In genomic region chr10:99854860-99855259, GRCh38 we compare ENCODE assay signal across 9 cellular contexts.
A peak's percentile ranks its signal among the peaks of the same experiment; 100 is the strongest.
DNase-seq lines count a peak whose midpoint lies in the region; ATAC-seq, FAIRE-seq and TF ChIP-seq lines count a peak whose summit lies in the region.
"Had no signal": no experiment of that assay in that cellular context is flagged by ENCODE, and none has a peak within 500 bp of the region (broad histone marks: within the 10 kb centered on the region; RNA-seq: fewer than 3 reads in every experiment).

No MANE protein-coding gene starts in this region.

- H3K27ac ChIP-seq in HepG2 (ENCODE audit: extremely low read length, insufficient read depth, low read length) (no peak overlapping the region), breast epithelium (no peak overlapping the region)

- WGBS in HepG2 (ENCODE audit: low lambda C conversion rate), result 55% methylated on average over 6 of the region's 6 CpGs

- H3K9me3 ChIP-seq in HepG2 (ENCODE audit: low read length) (no peaks in the 10 kb centered on the region), breast epithelium (no peaks in the 10 kb centered on the region)

- POLR2A ChIA-PET in HepG2 (lab: Yijun Ruan, JAX), result no interaction called here

- no peak overlapping the region for H3K9ac ChIP-seq in HepG2 (ENCODE audit: insufficient read depth, low read depth, low read length)

- TF ChIP-seq POLR2A in HepG2 (IDR thresholded peaks at IDR 0.05; ENCODE audit: insufficient read depth in 1 of 2, low read depth in 2 of 2, low read length in 2 of 2) (peak in 1 of 2 experiments; percentile 30; a peak in 1 of 4 replicates), breast epithelium (IDR thresholded peaks at IDR 0.05) (no peak)

- peak; percentile 55 for FAIRE-seq in HepG2 (lab: Jason Lieb, UNC)

- peak; percentile 10 for ATAC-seq in HepG2
- ATAC-seq in GM18519 (IDR thresholded peaks at IDR 0.05; ENCODE audit: low FRiP score, unreplicated experiment), result no peak

- intact Hi-C loops in HepG2 (cut with micrococcal nuclease; ENCODE audit: unreplicated experiment) (loop anchor here (5.0 kb wide), 3 partner anchors 72 to 247 kb away; no protein-coding TSS in a partner anchor), breast epithelium (cut with DNase I; ENCODE audit: low total_unique reads) (no loop called here)

- no peak overlapping the region for H2AFZ ChIP-seq in HepG2 (ENCODE audit: low read length)

- H3K4me1 ChIP-seq in HepG2 (ENCODE audit: insufficient read depth, low read length) (peaks cover 28% of the 10 kb centered on the region), breast epithelium (no peaks in the 10 kb centered on the region)

- H3K4me2 ChIP-seq in HepG2 (ENCODE audit: low read depth, low read length), result no peak overlapping the region

- peak; percentile 76 for TF ChIP-seq CTCF in AG09309 (IDR thresholded peaks at IDR 0.05; ENCODE audit: control insufficient read depth, insufficient read depth, low read depth, low read length, missing control alignments)
- peak; percentile 53 for TF ChIP-seq CTCF in LNCAP (IDR thresholded peaks at IDR 0.05)
- peak; percentile 64 for TF ChIP-seq CTCF in astrocyte of the spinal cord (IDR thresholded peaks at IDR 0.05; ENCODE audit: low read depth, low read length)
- peak; percentile 59 for TF ChIP-seq CTCF in HepG2 (CRISPR knock-in tag; IDR thresholded peaks at IDR 0.05)
- TF ChIP-seq CTCF in breast epithelium (IDR thresholded peaks at IDR 0.05), result peak in 1 of 3 donors; percentile 29

- no peak overlapping the region for H3K4me3 ChIP-seq in AG09309 (ENCODE audit: control insufficient read depth, low read depth, low read length)
- no peak overlapping the region for H3K4me3 ChIP-seq in astrocyte of the spinal cord (ENCODE audit: low read depth, low read length)
- H3K4me3 ChIP-seq in HepG2 (replicated peaks in 1 of 3; ENCODE audit: insufficient read depth in 1 of 3, low read depth in 2 of 3, low read length in 3 of 3), result no peak overlapping the region
- no peak overlapping the region for H3K4me3 ChIP-seq in breast epithelium

- no peaks in the 10 kb centered on the region for H3K27me3 ChIP-seq in HepG2 (ENCODE audit: control insufficient read depth in 1 of 2, insufficient read depth in 2 of 2, low read length in 2 of 2)
- no peaks in the 10 kb centered on the region for H3K27me3 ChIP-seq in breast epithelium

- TF ChIP-seq RAD21 in HepG2 (CRISPR knock-in tag; IDR thresholded peaks at IDR 0.05), result 0 out of 2 replicates have a peak, but pooled peaks have one; percentile 21

- in situ Hi-C loops in astrocyte of the spinal cord (cut with HindIII; ENCODE audit: low sequenced_read_pairs), result no loop called here
- in situ Hi-C loops in HepG2 (cut with HindIII; ENCODE audit: extremely low pct_ligation_motif_present, low pct_unique_long_range_greater_than_20kb), result loop anchor here (10.0 kb wide), 1 partner anchor 250 kb away; no protein-coding TSS in a partner anchor

- TF ChIP-seq EP300 in HepG2 (IDR thresholded peaks at IDR 0.05; ENCODE audit: low read depth in 2 of 2, low read length in 2 of 2) (no peak), HepG2 (CRISPR knock-in tag; IDR thresholded peaks at IDR 0.05; ENCODE audit: borderline replicate concordance) (no peak)

- TSS peak; percentile 3 for BruUV-seq in HepG2 (replicated peaks; lab: Mats Ljungman, UMichigan)

- CTCF ChIA-PET in HepG2 (lab: Yijun Ruan, JAX; ENCODE audit: low intra/inter-chr PET ratio, low total read pairs), result no interaction called here

- no peaks in the 10 kb centered on the region; the same call in 1 of the 2 replicates for H4K20me1 ChIP-seq in HepG2 (ENCODE audit: insufficient read depth, low read length)

- H3K36me3 ChIP-seq in HepG2 (replicated peaks in 1 of 2; ENCODE audit: control insufficient read depth in 1 of 2, insufficient read depth in 2 of 2, low read length in 2 of 2), result peaks cover 11 to 30% of the 10 kb centered on the region in 2 experiments
- no peaks in the 10 kb centered on the region for H3K36me3 ChIP-seq in breast epithelium

- DNase-seq in AG09309 (ENCODE audit: low read depth) (peak; percentile 67), astrocyte of the spinal cord (ENCODE audit: low read depth, low spot score) (peak; percentile 85), HepG2 (ENCODE audit: low spot score) (peak; percentile 41), UCSD-AML1 (lab: John Stamatoyannopoulos, UW; ENCODE audit: unreplicated experiment) (no peak), breast epithelium (ENCODE audit: low spot score in 2 of 2) (no peak)
- no peak for DNase-seq in stimulated activated CD4-positive, alpha-beta T cell treated with anti-CD3 and anti-CD28 coated beads, Interleukin-12 subunit alpha, Interleukin-12 subunit beta, amount 100 ng/mL, for 4 hours
- DNase-seq: NCI-H2107 had no signal

- no peaks in the 10 kb centered on the region for H3K79me2 ChIP-seq in HepG2 (ENCODE audit: insufficient read depth, low read length)

TF ChIP-seq in HepG2, 621 proteins besides CTCF, POLR2A, EP300 and RAD21:
- TF ChIP-seq RBM22 (optimal IDR thresholded peaks at IDR 0.05; ENCODE audit: low read length), result peak; percentile 98
- TF ChIP-seq POLR2G (IDR thresholded peaks at IDR 0.05; ENCODE audit: low read depth, low read length), result peak; percentile 69; the same call in 1 of the 2 replicates
- TF ChIP-seq STAG1 (CRISPR knock-in tag; IDR thresholded peaks at IDR 0.05), result peak; percentile 68
- TF ChIP-seq ZNF556 (CRISPR knock-in tag; IDR thresholded peaks at IDR 0.05; ENCODE audit: borderline replicate concordance), result no peak
- peak; percentile 36 for TF ChIP-seq AGO2 (optimal IDR thresholded peaks at IDR 0.05; ENCODE audit: low read depth, low read length)
- TF ChIP-seq, protein P1, sequence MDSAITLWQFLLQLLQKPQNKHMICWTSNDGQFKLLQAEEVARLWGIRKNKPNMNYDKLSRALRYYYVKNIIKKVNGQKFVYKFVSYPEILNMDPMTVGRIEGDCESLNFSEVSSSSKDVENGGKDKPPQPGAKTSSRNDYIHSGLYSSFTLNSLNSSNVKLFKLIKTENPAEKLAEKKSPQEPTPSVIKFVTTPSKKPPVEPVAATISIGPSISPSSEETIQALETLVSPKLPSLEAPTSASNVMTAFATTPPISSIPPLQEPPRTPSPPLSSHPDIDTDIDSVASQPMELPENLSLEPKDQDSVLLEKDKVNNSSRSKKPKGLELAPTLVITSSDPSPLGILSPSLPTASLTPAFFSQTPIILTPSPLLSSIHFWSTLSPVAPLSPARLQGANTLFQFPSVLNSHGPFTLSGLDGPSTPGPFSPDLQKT (CRISPR knock-in tag; IDR thresholded peaks at IDR 0.05; ENCODE audit: borderline replicate concordance), result no peak
- no peak for TF ChIP-seq BORCS8-MEF2B (CRISPR knock-in tag; IDR thresholded peaks at IDR 0.05)
- peak; percentile 64; the same call in 1 of the 2 replicates for TF ChIP-seq POLR2AphosphoS2 (IDR thresholded peaks at IDR 0.05; ENCODE audit: low read depth, low read length)
- 0 out of 2 replicates have a peak, but pooled peaks have one; percentile 15 for TF ChIP-seq ELF3 (CRISPR knock-in tag; IDR thresholded peaks at IDR 0.05)
- no peak for TF ChIP-seq CREB1 (IDR thresholded peaks at IDR 0.05)
- peak; percentile 23; the same call in 1 of the 2 replicates for TF ChIP-seq CREB1 (CRISPR knock-in tag; IDR thresholded peaks at IDR 0.05)
TF ChIP-seq in HepG2: peak in this region for 7.

Comparison
In these comparisons a context has a peak if more than half of its experiments do, and no peak if none do; other contexts are left out.
1. DNase-seq: peak in AG09309 (single experiment), astrocyte of the spinal cord (single experiment) and HepG2 (single experiment); none in stimulated activated CD4-positive, alpha-beta T cell treated with anti-CD3 and anti-CD28 coated beads, Interleukin-12 subunit alpha, Interleukin-12 subunit beta, amount 100 ng/mL, for 4 hours (single experiment), UCSD-AML1 (single experiment) and breast epithelium (0 of 2).